Comparison of ENCODE assay signal across 8 cellular contexts in the genomic region with DNA sequence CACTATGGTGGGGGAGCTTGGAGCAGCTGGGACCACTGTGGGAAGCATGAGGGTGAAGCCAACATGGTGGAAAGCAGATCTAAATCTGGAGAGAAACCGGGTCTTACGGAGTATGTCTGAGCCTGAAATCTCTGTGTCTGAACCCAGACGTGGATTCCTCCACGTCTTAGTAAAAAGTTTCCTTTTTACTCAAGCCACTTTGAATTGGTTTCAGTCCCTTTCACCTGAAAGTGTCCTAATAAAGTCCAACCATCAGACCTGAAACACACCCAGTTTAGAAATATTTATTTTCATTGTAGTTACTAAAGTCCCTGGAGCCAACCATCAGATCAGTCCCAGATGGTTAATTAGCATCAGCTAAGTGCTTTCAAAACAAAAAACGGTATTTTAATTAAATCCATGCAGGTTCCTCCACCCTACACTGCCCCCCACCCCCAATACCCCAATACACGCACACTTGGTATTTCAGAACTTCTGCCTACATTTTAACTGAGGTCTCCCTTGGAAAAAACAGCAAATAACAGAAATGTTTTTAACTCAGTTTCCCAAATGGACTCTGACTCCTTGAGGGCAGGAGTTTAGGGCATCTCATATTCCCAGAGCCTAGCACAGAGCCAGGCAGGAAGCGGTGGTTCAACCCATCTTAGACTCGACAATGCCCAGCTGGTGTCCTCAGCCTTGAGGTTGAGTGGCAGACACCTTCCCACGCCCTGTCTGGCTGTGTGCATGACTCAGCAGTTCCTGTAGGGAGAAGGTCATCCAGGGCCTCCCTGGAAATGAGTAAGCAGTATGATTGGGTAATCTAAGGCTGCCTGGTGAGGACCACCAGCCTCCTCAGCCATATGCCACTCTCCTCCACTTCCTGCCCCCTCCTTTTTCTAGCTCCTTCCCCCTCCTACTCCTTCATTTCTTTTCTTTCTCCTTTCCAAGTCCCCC.
DNase-seq lines count a peak whose midpoint lies in the region; ATAC-seq and TF ChIP-seq lines count a peak whose summit lies in the region.

No MANE protein-coding gene starts in this region.

- no peaks in the 10 kb centered on the region for H3K27me3 ChIP-seq in WERI-Rb-1 (ENCODE audit: insufficient read depth, low read depth, severe bottlenecking)
- H3K27me3 ChIP-seq in kidney epithelial cell (ENCODE audit: control insufficient read depth, insufficient read depth, low read length), result no peaks in the 10 kb centered on the region

- DNase-seq in EH (ENCODE audit: low read depth), result peak; percentile 99
- peak; percentile 34 for DNase-seq in HT-29 (ENCODE audit: low spot score)
- peak; percentile 42 for DNase-seq in WERI-Rb-1
- peak; percentile 87 for DNase-seq in kidney epithelial cell (ENCODE audit: low read depth)
- DNase-seq in hippocampal formation (lab: John Stamatoyannopoulos, UW), result no peak
- DNase-seq in NCI-H1105 (lab: John Stamatoyannopoulos, UW), result no peak
- no peak for DNase-seq in putamen (ENCODE audit: low spot score)

- TF ChIP-seq CTCF in WERI-Rb-1 (IDR thresholded peaks at IDR 0.05; ENCODE audit: low read depth, low read length) (no peak), kidney epithelial cell (IDR thresholded peaks at IDR 0.05; ENCODE audit: insufficient read depth, low read length, poor library complexity, severe bottlenecking) (no peak)

- H3K36me3 ChIP-seq in WERI-Rb-1 (no peaks in the 10 kb centered on the region), kidney epithelial cell (ENCODE audit: control insufficient read depth, insufficient read depth, low read length) (no peaks in the 10 kb centered on the region)

- no peaks in the 10 kb centered on the region for H3K9me3 ChIP-seq in WERI-Rb-1 (ENCODE audit: severe bottlenecking)

- H3K4me3 ChIP-seq in WERI-Rb-1 (ENCODE audit: low read depth, low read length) (no peak overlapping the region), kidney epithelial cell (ENCODE audit: low read depth, low read length) (no peak overlapping the region)

- no peak for ATAC-seq in GM21529 (IDR thresholded peaks at IDR 0.05; ENCODE audit: unreplicated experiment)

- no peak overlapping the region for H3K27ac ChIP-seq in WERI-Rb-1

Comparison
In these comparisons a context has a peak if more than half of its experiments do, and no peak if none do; other contexts are left out.
1. DNase-seq: peak in EH (single experiment), HT-29 (single experiment), WERI-Rb-1 (single experiment) and kidney epithelial cell (single experiment); none in hippocampal formation (0 of 2), NCI-H1105 (single experiment) and putamen (single experiment).